ENCODE assay signal across 1 cellular context in genomic region chr10:91286572-91286971, GRCh38.
TF ChIP-seq lines count a peak whose summit lies in the region.

No MANE protein-coding gene starts in this region.

TF ChIP-seq in GM23338, 12 proteins besides CTCF, POLR2A, EP300 and RAD21 (continued from another document):
- no peak for TF ChIP-seq ZNF462 (CRISPR knock-in tag; IDR thresholded peaks at IDR 0.05)
- TF ChIP-seq STAT1 (IDR thresholded peaks at IDR 0.05; ENCODE audit: unreplicated experiment) = no peak
- TF ChIP-seq EZH2phosphoT487 (IDR thresholded peaks at IDR 0.05; ENCODE audit: unreplicated experiment) = no peak
- no peak for TF ChIP-seq POLR2AphosphoS5 (IDR thresholded peaks at IDR 0.05; ENCODE audit: low read depth)
